21 cellular contexts compared by ENCODE assay signal in the genomic region with DNA sequence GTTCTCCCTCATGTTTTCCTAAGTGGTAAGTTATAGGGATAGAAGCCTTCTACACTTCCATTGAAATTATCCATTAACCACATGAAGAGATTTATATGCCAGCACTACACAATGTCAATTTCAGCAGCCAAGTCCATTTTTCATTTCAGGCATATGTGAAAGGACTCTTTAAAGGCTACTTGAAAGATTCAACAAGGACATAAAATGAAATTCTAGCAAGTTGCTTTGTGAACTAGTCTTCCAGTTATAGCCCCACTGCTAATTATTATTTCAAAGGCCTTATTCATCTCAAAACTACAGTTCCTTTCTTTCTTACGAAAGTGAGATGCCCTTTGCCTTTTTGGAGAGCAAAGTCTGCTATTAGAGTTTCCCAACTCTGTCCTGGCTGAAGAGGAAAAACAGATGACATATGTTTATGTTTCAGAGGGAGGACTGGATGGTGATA.
DNase-seq lines count a peak whose midpoint lies in the region; ATAC-seq, FAIRE-seq and TF ChIP-seq lines count a peak whose summit lies in the region.
"Had no signal": no experiment of that assay in that cellular context is flagged by ENCODE, and none has a peak within 500 bp of the region (broad histone marks: within the 10 kb centered on the region; RNA-seq: fewer than 3 reads in every experiment).

No MANE protein-coding gene starts in this region.

- peaks cover 17% of the 10 kb centered on the region for H3K4me1 ChIP-seq in smooth muscle cell (ENCODE audit: low read depth)

- 18% methylated on average over 1 of the region's 1 CpG for WGBS in smooth muscle cell (ENCODE audit: low lambda C conversion rate)

- no peak overlapping the region for H3K4me3 ChIP-seq in smooth muscle cell
- H3K4me3 ChIP-seq: coronary artery, lower lobe of right lung, ovary, SJSA1, transverse colon had no signal

- H3K27ac ChIP-seq in smooth muscle cell (ENCODE audit: low read depth) = peak overlapping the region; percentile 45
- H3K27ac ChIP-seq: coronary artery, lower lobe of right lung, SJSA1 had no signal

- no peaks in the 10 kb centered on the region for H3K36me3 ChIP-seq in smooth muscle cell (ENCODE audit: low read depth)
- H3K36me3 ChIP-seq: lower lobe of right lung, ovary, SJSA1 had no signal

- H2AFZ ChIP-seq in smooth muscle cell (ENCODE audit: low read depth) = no peak overlapping the region

- H4K20me1 ChIP-seq in smooth muscle cell (ENCODE audit: low read depth) = no peaks in the 10 kb centered on the region

- ATAC-seq in GM21367 (IDR thresholded peaks at IDR 0.05; ENCODE audit: unreplicated experiment) = no peak
- ATAC-seq: activated T-cell treated with anti-CD3 and anti-CD28 coated beads, Interleukin-2, amount 50 U/mL, for 72 hours; lower lobe of right lung had no signal

- peaks cover 13% of the 10 kb centered on the region for H3F3A ChIP-seq in smooth muscle cell (ENCODE audit: low read depth)

- DNase-seq in NCI-H2029 treated with DMSO at 0.1 percent for 48 hours (lab: John Stamatoyannopoulos, UW) (peak; percentile 25), NCI-H2029 (lab: John Stamatoyannopoulos, UW) (no peak), fibroblast of gingiva (ENCODE audit: low read depth) (peak; percentile 27), left kidney (ENCODE audit: low read depth, low spot score) (peak; percentile 23), smooth muscle cell (lab: John Stamatoyannopoulos, UW; ENCODE audit: unreplicated experiment) (no peak), D721Med (ENCODE audit: insufficient read length, low spot score) (no peak), NCI-H526 treated with DMSO at 0.1 percent for 48 hours (lab: John Stamatoyannopoulos, UW) (no peak)
- DNase-seq: 8988T; activated T-cell treated with anti-CD3 and anti-CD28 coated beads, Interleukin-2, amount 50 U/mL, for 72 hours; KBM-7; lower lobe of right lung; naive B cell; NCI-H1930; NCI-H774; OCI-M1; ovary; stimulated activated CD4-positive, alpha-beta T cell treated with anti-CD3 and anti-CD28 coated beads, Interleukin-2, amount 100 ng/mL, for 48 hours; transverse colon had no signal

- H3K79me2 ChIP-seq in smooth muscle cell (ENCODE audit: low read depth) = no peaks in the 10 kb centered on the region

- H3K27me3 ChIP-seq in smooth muscle cell (ENCODE audit: low read depth) = no peaks in the 10 kb centered on the region
- H3K27me3 ChIP-seq: ovary, SJSA1, transverse colon had no signal

- no peak for FAIRE-seq in D721Med (lab: Jason Lieb, UNC)

- TF ChIP-seq CTCF in smooth muscle cell (IDR thresholded peaks at IDR 0.05; ENCODE audit: borderline replicate concordance, insufficient read depth, poor library complexity, severe bottlenecking) (no peak), D721Med (IDR thresholded peaks at IDR 0.05; ENCODE audit: insufficient read depth, missing control alignments) (no peak)

- H3K9ac ChIP-seq in smooth muscle cell (ENCODE audit: low read depth) = no peak overlapping the region

- H3K4me2 ChIP-seq in smooth muscle cell = peak overlapping the region; percentile 63

- no peaks in the 10 kb centered on the region for H3K9me3 ChIP-seq in smooth muscle cell (replicated peaks; ENCODE audit: low read depth)
- H3K9me3 ChIP-seq: lower lobe of right lung, ovary, SJSA1, transverse colon had no signal

Comparison
In these comparisons a context has a peak if more than half of its experiments do, and no peak if none do; other contexts are left out.
1. DNase-seq: peak in NCI-H2029 treated with DMSO at 0.1 percent for 48 hours (single experiment), fibroblast of gingiva (single experiment) and left kidney (single experiment); none in NCI-H2029 (single experiment), smooth muscle cell (single experiment), D721Med (single experiment) and NCI-H526 treated with DMSO at 0.1 percent for 48 hours (single experiment).